ENCODE assay signal across 2 cellular contexts in genomic region chrX:155068165-155068564, GRCh38.
TF ChIP-seq lines count a peak whose summit lies in the region.

No MANE protein-coding gene starts in this region.

TF ChIP-seq in A549, 52 proteins besides CTCF, POLR2A, EP300 and RAD21:
- no peak for TF ChIP-seq PBX3 (IDR thresholded peaks at IDR 0.05)
- TF ChIP-seq BCL3 (IDR thresholded peaks at IDR 0.05) = no peak
- TF ChIP-seq RFX5 (IDR thresholded peaks at IDR 0.05) = no peak
- TF ChIP-seq FOSL2 (IDR thresholded peaks at IDR 0.05) = peak; percentile 46; the same call in 1 of the 2 replicates
- TF ChIP-seq FOSL2 (CRISPR knock-in tag; IDR thresholded peaks at IDR 0.05) = peak; percentile 81
- TF ChIP-seq MAFK (IDR thresholded peaks at IDR 0.05; ENCODE audit: partially characterized antibody) = no peak
- TF ChIP-seq JUN (IDR thresholded peaks at IDR 0.05) = no peak
- no peak for TF ChIP-seq EHMT2 (IDR thresholded peaks at IDR 0.05; ENCODE audit: low read depth)
- TF ChIP-seq EHF (CRISPR knock-in tag; IDR thresholded peaks at IDR 0.05) = no peak
- peak; percentile 36; the same call in 1 of the 2 replicates for TF ChIP-seq MAX (IDR thresholded peaks at IDR 0.05)
- TF ChIP-seq FOXS1 (CRISPR knock-in tag; IDR thresholded peaks at IDR 0.05) = no peak
- no peak for TF ChIP-seq ZNF302 (CRISPR knock-in tag; IDR thresholded peaks at IDR 0.05)
- no peak for TF ChIP-seq HDAC2 (IDR thresholded peaks at IDR 0.05)
- TF ChIP-seq MYC (IDR thresholded peaks at IDR 0.05; ENCODE audit: borderline replicate concordance, low read length) = no peak
- peak; percentile 44; the same call in 1 of the 2 replicates for TF ChIP-seq JUNB (IDR thresholded peaks at IDR 0.05)
- TF ChIP-seq REST (IDR thresholded peaks at IDR 0.05) = no peak
- TF ChIP-seq USF2 (IDR thresholded peaks at IDR 0.05) = no peak

TF ChIP-seq in HCT116, 20 proteins besides CTCF, POLR2A, EP300 and RAD21:
- peak; percentile 40; the same call in 1 of the 2 replicates for TF ChIP-seq JUND (IDR thresholded peaks at IDR 0.05)
- TF ChIP-seq TCF7L2 (IDR thresholded peaks at IDR 0.05; ENCODE audit: borderline replicate concordance, extremely low read depth, insufficient read depth, insufficient read length) = peak; percentile 20
- TF ChIP-seq ZBTB33 (IDR thresholded peaks at IDR 0.05; ENCODE audit: extremely low read depth, insufficient replicate concordance, low read length) = no peak
- no peak for TF ChIP-seq EZH2 (IDR thresholded peaks at IDR 0.05)
- TF ChIP-seq FOSL1 (IDR thresholded peaks at IDR 0.05; ENCODE audit: low read depth) = peak; percentile 51
- TF ChIP-seq MAX (IDR thresholded peaks at IDR 0.05) = 0 out of 2 replicates have a peak, but pooled peaks have one; percentile 29
- TF ChIP-seq CBX3 (IDR thresholded peaks at IDR 0.05; ENCODE audit: low read depth) = no peak
- no peak for TF ChIP-seq ELF1 (IDR thresholded peaks at IDR 0.05; ENCODE audit: borderline replicate concordance, low read depth)
- TF ChIP-seq SP1 (IDR thresholded peaks at IDR 0.05; ENCODE audit: low read depth) = 0 out of 2 replicates have a peak, but pooled peaks have one; percentile 13
- no peak for TF ChIP-seq CEBPB (IDR thresholded peaks at IDR 0.05; ENCODE audit: low read depth)
- TF ChIP-seq POLR2AphosphoS5 (IDR thresholded peaks at IDR 0.05; ENCODE audit: low read depth, low read length) = no peak
- TF ChIP-seq SIN3A (IDR thresholded peaks at IDR 0.05; ENCODE audit: low read depth) = no peak
